Comparison of ENCODE assay signal across 15 cellular contexts in the genomic region with DNA sequence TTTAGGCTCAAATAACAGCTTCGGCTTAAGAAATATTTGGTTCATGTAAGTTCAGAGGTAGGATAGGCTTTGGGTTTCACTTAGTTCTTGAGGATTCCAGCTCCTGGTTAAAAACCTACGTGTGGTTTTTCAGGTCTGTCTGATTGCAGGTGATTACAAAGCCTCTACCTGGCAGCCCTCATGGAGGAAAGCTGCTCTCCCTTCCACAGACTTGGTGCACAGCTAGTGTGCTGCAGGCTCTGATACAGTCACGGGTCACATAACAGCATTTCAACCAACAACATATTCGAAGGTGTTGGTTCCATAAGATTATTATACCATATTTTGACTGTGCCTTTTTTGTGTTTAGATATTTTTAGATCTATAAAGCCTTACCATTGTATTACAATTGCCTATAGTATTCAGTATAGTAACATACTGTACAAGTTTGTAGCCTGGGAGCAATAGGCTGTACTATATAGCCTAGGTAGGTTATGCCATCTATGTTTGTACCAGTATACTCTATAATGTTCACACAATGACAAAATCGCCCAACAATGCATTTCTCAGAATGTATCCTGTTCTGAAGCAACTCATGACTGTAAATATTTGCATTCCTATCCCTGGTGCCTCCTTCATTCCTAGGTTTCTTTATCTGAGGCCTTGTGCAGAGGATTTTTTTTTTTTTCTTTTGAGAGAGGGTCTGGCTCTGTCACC. TPM values are rescaled to one million over a fixed set of nuclear protein-coding genes. Genes with fewer than 3 reads are reported as not detected.
DNase-seq lines count a peak whose midpoint lies in the region; ATAC-seq and TF ChIP-seq lines count a peak whose summit lies in the region.
"Had no signal": no experiment of that assay in that cellular context is flagged by ENCODE, and none has a peak within 500 bp of the region (broad histone marks: within the 10 kb centered on the region; RNA-seq: fewer than 3 reads in every experiment).

No MANE protein-coding gene starts in this region.

- H3K36me3 ChIP-seq in PC-3 (ENCODE audit: low read depth, low read length): no peaks in the 10 kb centered on the region

- POLR2A ChIA-PET in PC-3 (lab: Charles Lee; ENCODE audit: unreplicated experiment): no interaction called here

- H3K9ac ChIP-seq in PC-3 (ENCODE audit: low read length): no peak overlapping the region

- peaks cover 24% of the 10 kb centered on the region for H3K4me1 ChIP-seq in PC-3 (ENCODE audit: insufficient read depth, low read length)

- no peaks in the 10 kb centered on the region for H3K79me2 ChIP-seq in PC-3 (ENCODE audit: low read length)

- BruUV-seq in PC-3 (replicated peaks; lab: Mats Ljungman, UMichigan): no TSS peak

- no peaks in the 10 kb centered on the region for H3K9me3 ChIP-seq in PC-3 (ENCODE audit: low read length)

- ATAC-seq in activated T-cell treated with anti-CD3 and anti-CD28 coated beads, Interleukin-2, amount 50 U/mL, for 72 hours (replicated peaks in 1 of 2): no peak
- ATAC-seq in PC-3: peak; percentile 87
- no peak for ATAC-seq in stimulated activated memory B cell treated with anti-CD40 and anti-IgM and Interleukin-4, amounts not matched to agents 10 μg/mL and 1 μg/mL and 100 μg/mL, for 72 hours
- no peak for ATAC-seq in HG03565 (IDR thresholded peaks at IDR 0.05; ENCODE audit: unreplicated experiment)
- ATAC-seq in HG03280 (IDR thresholded peaks at IDR 0.05; ENCODE audit: unreplicated experiment): no peak
- ATAC-seq: naive thymus-derived CD8-positive, alpha-beta T cell had no signal

- H3K4me2 ChIP-seq in PC-3 (ENCODE audit: low read length): peak overlapping the region; percentile 52

- no peaks in the 10 kb centered on the region for H3K9me2 ChIP-seq in PC-3 (replicated peaks; ENCODE audit: low read length)

- intact Hi-C loops in PC-3 (cut with micrococcal nuclease): loop anchor here (10.0 kb wide), 1 partner anchor 194 kb away; no protein-coding TSS in a partner anchor

- 0 out of 2 replicates have a peak overlapping the region, but pooled peaks have one; percentile 18 for H3K27ac ChIP-seq in PC-3 (ENCODE audit: low read length)
- H3K27ac ChIP-seq in epithelial cell of prostate: peak overlapping the region; percentile 17

- CTCF ChIA-PET in PC-3 (lab: Charles Lee): no interaction called here

- no peaks in the 10 kb centered on the region for H3K27me3 Mint-ChIP-seq in activated T-cell treated with anti-CD3 and anti-CD28 coated beads, Interleukin-2, amount 50 U/mL, for 24 hours
- H3K27me3 Mint-ChIP-seq in activated T-cell treated with anti-CD3 and anti-CD28 coated beads, Interleukin-2, amount 50 U/mL, for 72 hours (ENCODE audit: low read depth): no peaks in the 10 kb centered on the region
- H3K27me3 Mint-ChIP-seq in stimulated activated memory B cell treated with anti-CD40 and anti-IgM and Interleukin-4, amounts not matched to agents 10 μg/mL and 1 μg/mL and 100 μg/mL, for 72 hours: no peaks in the 10 kb centered on the region
- H3K27me3 Mint-ChIP-seq: naive thymus-derived CD8-positive, alpha-beta T cell had no signal

- no peaks in the 10 kb centered on the region for H3F3A ChIP-seq in PC-3 (ENCODE audit: low read length, unreplicated experiment)

- no peaks in the 10 kb centered on the region for H3K9me3 Mint-ChIP-seq in activated T-cell treated with anti-CD3 and anti-CD28 coated beads, Interleukin-2, amount 50 U/mL, for 24 hours
- no peaks in the 10 kb centered on the region for H3K9me3 Mint-ChIP-seq in activated T-cell treated with anti-CD3 and anti-CD28 coated beads, Interleukin-2, amount 50 U/mL, for 72 hours
- H3K9me3 Mint-ChIP-seq in stimulated activated memory B cell treated with anti-CD40 and anti-IgM and Interleukin-4, amounts not matched to agents 10 μg/mL and 1 μg/mL and 100 μg/mL, for 72 hours: no peaks in the 10 kb centered on the region
- H3K9me3 Mint-ChIP-seq: naive thymus-derived CD8-positive, alpha-beta T cell had no signal

- no peaks in the 10 kb centered on the region for H4K20me1 ChIP-seq in PC-3 (ENCODE audit: low read length)

- peaks cover 31% of the 10 kb centered on the region for H3K4me1 Mint-ChIP-seq in activated T-cell treated with anti-CD3 and anti-CD28 coated beads, Interleukin-2, amount 50 U/mL, for 24 hours (ENCODE audit: low read depth)
- peaks cover 59% of the 10 kb centered on the region for H3K4me1 Mint-ChIP-seq in activated T-cell treated with anti-CD3 and anti-CD28 coated beads, Interleukin-2, amount 50 U/mL, for 72 hours (ENCODE audit: low read depth)
- H3K4me1 Mint-ChIP-seq in stimulated activated memory B cell treated with anti-CD40 and anti-IgM and Interleukin-4, amounts not matched to agents 10 μg/mL and 1 μg/mL and 100 μg/mL, for 72 hours: peaks cover 18% of the 10 kb centered on the region

- no peak overlapping the region for H3K4me3 ChIP-seq in PC-3 (ENCODE audit: low read length)

- no peaks in the 10 kb centered on the region for H3K27me3 ChIP-seq in PC-3 (ENCODE audit: low read length)

- H3K4me3 Mint-ChIP-seq in activated T-cell treated with anti-CD3 and anti-CD28 coated beads, Interleukin-2, amount 50 U/mL, for 24 hours: no peak overlapping the region
- no peak overlapping the region for H3K4me3 Mint-ChIP-seq in activated T-cell treated with anti-CD3 and anti-CD28 coated beads, Interleukin-2, amount 50 U/mL, for 72 hours
- H3K4me3 Mint-ChIP-seq in stimulated activated memory B cell treated with anti-CD40 and anti-IgM and Interleukin-4, amounts not matched to agents 10 μg/mL and 1 μg/mL and 100 μg/mL, for 72 hours: no peak overlapping the region
- H3K4me3 Mint-ChIP-seq: naive thymus-derived CD8-positive, alpha-beta T cell had no signal

- peak overlapping the region; percentile 33 for H3K27ac Mint-ChIP-seq in activated T-cell treated with anti-CD3 and anti-CD28 coated beads, Interleukin-2, amount 50 U/mL, for 24 hours
- no peak overlapping the region for H3K27ac Mint-ChIP-seq in activated T-cell treated with anti-CD3 and anti-CD28 coated beads, Interleukin-2, amount 50 U/mL, for 72 hours
- peak overlapping the region; percentile 79 for H3K27ac Mint-ChIP-seq in stimulated activated memory B cell treated with anti-CD40 and anti-IgM and Interleukin-4, amounts not matched to agents 10 μg/mL and 1 μg/mL and 100 μg/mL, for 72 hours

- no peaks in the 10 kb centered on the region for H3K36me3 Mint-ChIP-seq in activated T-cell treated with anti-CD3 and anti-CD28 coated beads, Interleukin-2, amount 50 U/mL, for 24 hours (ENCODE audit: low read depth)
- H3K36me3 Mint-ChIP-seq in activated T-cell treated with anti-CD3 and anti-CD28 coated beads, Interleukin-2, amount 50 U/mL, for 72 hours (ENCODE audit: insufficient read depth in 2 of 2): no peaks in the 10 kb centered on the region
- no peaks in the 10 kb centered on the region for H3K36me3 Mint-ChIP-seq in stimulated activated memory B cell treated with anti-CD40 and anti-IgM and Interleukin-4, amounts not matched to agents 10 μg/mL and 1 μg/mL and 100 μg/mL, for 72 hours
- H3K36me3 Mint-ChIP-seq: naive thymus-derived CD8-positive, alpha-beta T cell had no signal

- H2AFZ ChIP-seq in PC-3 (ENCODE audit: low read length): peak overlapping the region; percentile 27; the same call in 1 of the 2 replicates

- TF ChIP-seq CTCF in PC-3 (conservative IDR thresholded peaks at IDR 0.05; ENCODE audit: low read depth, low read length): no peak

- no peak for DNase-seq in activated T-cell treated with anti-CD3 and anti-CD28 coated beads, Interleukin-2, amount 50 U/mL, for 24 hours
- no peak for DNase-seq in activated T-cell treated with anti-CD3 and anti-CD28 coated beads, Interleukin-2, amount 50 U/mL, for 72 hours
- DNase-seq in PC-3 (peak; percentile 81), epithelial cell of prostate (ENCODE audit: low read depth, low spot score) (no peak), NCI-H82 treated with DMSO at 0.1 percent for 48 hours (lab: John Stamatoyannopoulos, UW; ENCODE audit: unreplicated experiment) (no peak)
- DNase-seq: activated gamma-delta T cell; foreskin melanocyte; H7; naive thymus-derived CD8-positive, alpha-beta T cell; NCI-H1694 treated with DMSO at 0.1 percent for 48 hours; NCI-H524; stimulated activated naive CD8-positive, alpha-beta T cell treated with anti-CD3 and anti-CD28 coated beads, Interleukin-15, Interleukin-2, amounts not matched to agents 100 U/mL and 50 U/mL, for 24 hours had no signal

RNA-seq across cellular contexts. Expression of a gene that starts 8.0 kb away (rescaled TPM):
- 100 to 1,000 TPM; 113 to 138 TPM for total RNA-seq in activated T-cell treated with anti-CD3 and anti-CD28 coated beads, Interleukin-2, amount 50 U/mL, for 72 hours
- 26.7 and 33.6 TPM in 2 replicates for total RNA-seq in PC-3 (2014; rRNA removed)

RNA-seq across cellular contexts. Expression of a gene that starts 46.5 kb away (rescaled TPM):
- total RNA-seq in activated T-cell treated with anti-CD3 and anti-CD28 coated beads, Interleukin-2, amount 50 U/mL, for 72 hours: 10 to 100 TPM; 51.0 to 63.8 TPM
- total RNA-seq in PC-3 (2014; rRNA removed): 61.9 and 85.2 TPM in 2 replicates
